In the genomic region with DNA sequence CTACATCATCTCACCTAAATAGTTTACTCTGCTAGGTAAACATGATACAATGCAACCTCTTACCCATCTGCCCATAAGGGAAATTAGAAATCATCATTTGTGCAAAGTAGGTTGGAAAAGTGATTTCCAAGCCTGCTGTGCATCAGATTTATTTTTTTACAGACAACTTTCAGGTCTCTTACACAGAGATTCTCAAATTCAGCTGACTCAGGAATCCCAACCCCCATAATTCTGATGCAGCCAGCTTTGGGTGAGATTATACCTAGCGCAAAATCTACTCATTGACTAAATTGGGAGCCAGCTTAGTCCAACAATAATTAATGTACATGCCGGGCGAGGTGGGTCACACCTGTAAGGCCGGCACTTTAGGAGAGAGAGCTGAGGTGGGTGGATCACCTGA, we compare ENCODE assay signal across 22 cellular contexts. TPM values are rescaled to one million over a fixed set of nuclear protein-coding genes. Genes with fewer than 3 reads are reported as not detected.
DNase-seq lines count a peak whose midpoint lies in the region; ATAC-seq lines count a peak whose summit lies in the region.
"Had no signal": no experiment of that assay in that cellular context is flagged by ENCODE, and none has a peak within 500 bp of the region (broad histone marks: within the 10 kb centered on the region; RNA-seq: fewer than 3 reads in every experiment).

No MANE protein-coding gene starts in this region.

- H3K27ac Mint-ChIP-seq in activated T-helper 17 cell treated with anti-CD3 and anti-CD28 coated beads, Interleukin-2, amount 50 U/mL, for 72 hours = peak overlapping the region; percentile 36
- H3K27ac Mint-ChIP-seq in immature natural killer cell = peak overlapping the region in 5 of 6 donors; percentile 35 to 75 (median 45)
- peak overlapping the region; percentile 82 for H3K27ac Mint-ChIP-seq in stimulated activated effector memory CD8-positive, alpha-beta T cell treated with anti-CD3 and anti-CD28 coated beads, Interleukin-12 subunit alpha, Interleukin-12 subunit beta, amount 100 ng/mL, for 72 hours

- DNase-seq in activated effector memory CD4-positive, alpha-beta T cell treated with anti-CD3 and anti-CD28 coated beads, Interleukin-2, amount 50 U/mL, for 16 hours = peak; percentile 56
- DNase-seq in activated effector memory CD4-positive, alpha-beta T cell treated with Interleukin-2 at 50 U/mL for 16 hours = no peak
- DNase-seq in immature natural killer cell (no peak), NCI-H69 (lab: John Stamatoyannopoulos, UW) (no peak), NCI-H1436 treated with DMSO at 0.1 percent for 48 hours (lab: John Stamatoyannopoulos, UW) (no peak)
- DNase-seq in stimulated activated effector memory CD8-positive, alpha-beta T cell treated with anti-CD3 and anti-CD28 coated beads, Interleukin-12 subunit alpha, Interleukin-12 subunit beta, amount 100 ng/mL, for 72 hours (ENCODE audit: low spot score in 2 of 2) = no peak
- DNase-seq: ACHN; activated CD4-positive, alpha-beta T cell treated with anti-CD3 and anti-CD28 coated beads for 48 hours; activated T-cell treated with anti-CD3 and anti-CD28 coated beads, Interleukin-2, amount 50 U/mL, for 4 hours; amniotic stem cell; DMS53; dorsolateral prefrontal cortex; left colon; mucosa of descending colon; NCI-H187 treated with DMSO at 0.1 percent for 48 hours; NCI-H2227 treated with DMSO at 0.1 percent for 48 hours; nucleus accumbens; SK-N-SH had no signal

- H3K4me1 Mint-ChIP-seq in activated T-helper 17 cell treated with anti-CD3 and anti-CD28 coated beads, Interleukin-2, amount 50 U/mL, for 72 hours = peaks cover 32% of the 10 kb centered on the region
- peaks cover 34 to 52% of the 10 kb centered on the region in 2 donors for H3K4me1 Mint-ChIP-seq in immature natural killer cell
- H3K4me1 Mint-ChIP-seq in stimulated activated effector memory CD8-positive, alpha-beta T cell treated with anti-CD3 and anti-CD28 coated beads, Interleukin-12 subunit alpha, Interleukin-12 subunit beta, amount 100 ng/mL, for 72 hours = peaks cover 53% of the 10 kb centered on the region

- peak overlapping the region; percentile 60 for H3K4me3 Mint-ChIP-seq in activated T-helper 17 cell treated with anti-CD3 and anti-CD28 coated beads, Interleukin-2, amount 50 U/mL, for 72 hours
- H3K4me3 Mint-ChIP-seq in immature natural killer cell = no peak overlapping the region
- peak overlapping the region; percentile 24 for H3K4me3 Mint-ChIP-seq in stimulated activated effector memory CD8-positive, alpha-beta T cell treated with anti-CD3 and anti-CD28 coated beads, Interleukin-12 subunit alpha, Interleukin-12 subunit beta, amount 100 ng/mL, for 72 hours
- H3K4me3 Mint-ChIP-seq: activated T-cell treated with anti-CD3 and anti-CD28 coated beads, Interleukin-2, amount 50 U/mL, for 4 hours had no signal

- no peaks in the 10 kb centered on the region for H3K9me3 Mint-ChIP-seq in activated T-helper 17 cell treated with anti-CD3 and anti-CD28 coated beads, Interleukin-2, amount 50 U/mL, for 72 hours
- H3K9me3 Mint-ChIP-seq in immature natural killer cell = no peaks in the 10 kb centered on the region
- no peaks in the 10 kb centered on the region for H3K9me3 Mint-ChIP-seq in stimulated activated effector memory CD8-positive, alpha-beta T cell treated with anti-CD3 and anti-CD28 coated beads, Interleukin-12 subunit alpha, Interleukin-12 subunit beta, amount 100 ng/mL, for 72 hours
- H3K9me3 Mint-ChIP-seq: activated T-cell treated with anti-CD3 and anti-CD28 coated beads, Interleukin-2, amount 50 U/mL, for 4 hours had no signal

- ATAC-seq in activated T-helper 17 cell treated with anti-CD3 and anti-CD28 coated beads, Interleukin-2, amount 50 U/mL, for 72 hours (replicated peaks) = no peak
- no peak for ATAC-seq in stimulated activated effector memory CD8-positive, alpha-beta T cell treated with anti-CD3 and anti-CD28 coated beads, Interleukin-12 subunit alpha, Interleukin-12 subunit beta, amount 100 ng/mL, for 72 hours
- no peak for ATAC-seq in GM18520 (IDR thresholded peaks at IDR 0.05; ENCODE audit: unreplicated experiment)
- ATAC-seq: activated T-cell treated with anti-CD3 and anti-CD28 coated beads, Interleukin-2, amount 50 U/mL, for 4 hours; left colon; mucosa of descending colon had no signal

- H3K27me3 Mint-ChIP-seq in activated T-helper 17 cell treated with anti-CD3 and anti-CD28 coated beads, Interleukin-2, amount 50 U/mL, for 72 hours = no peaks in the 10 kb centered on the region
- peaks cover 2 to 12% (median 2%) of the 10 kb centered on the region in 3 donors for H3K27me3 Mint-ChIP-seq in immature natural killer cell (ENCODE audit: low read depth in 3 of 3)

- peaks cover 20% of the 10 kb centered on the region for H3K36me3 Mint-ChIP-seq in activated T-helper 17 cell treated with anti-CD3 and anti-CD28 coated beads, Interleukin-2, amount 50 U/mL, for 72 hours (ENCODE audit: low read depth)
- H3K36me3 Mint-ChIP-seq in immature natural killer cell = peaks cover 15 to 62% (median 37%) of the 10 kb centered on the region in 3 donors
- H3K36me3 Mint-ChIP-seq in stimulated activated effector memory CD8-positive, alpha-beta T cell treated with anti-CD3 and anti-CD28 coated beads, Interleukin-12 subunit alpha, Interleukin-12 subunit beta, amount 100 ng/mL, for 72 hours = peaks cover 20% of the 10 kb centered on the region

RNA-seq across cellular contexts. Expression of a gene that starts 8.5 kb away (rescaled TPM):
- 1,000 to 10,000 TPM in 1 of 2 donors, 100 to 1,000 TPM in 1; 296 to 1,246 TPM for total RNA-seq in activated T-helper 17 cell treated with anti-CD3 and anti-CD28 coated beads, Interleukin-2, amount 50 U/mL, for 72 hours
- 100 to 1,000 TPM in 2 of 3 donors, 10 to 100 TPM in 1; 55.0 to 114 (median 114) TPM for polyA plus RNA-seq in immature natural killer cell

RNA-seq across cellular contexts. Expression of a gene that starts 54.8 kb away (rescaled TPM):
- total RNA-seq in activated T-helper 17 cell treated with anti-CD3 and anti-CD28 coated beads, Interleukin-2, amount 50 U/mL, for 72 hours = 1 to 10 TPM in 1 of 2 donors, under 1 TPM in 1; 0.58 to 2.3 TPM
- not detected for polyA plus RNA-seq in immature natural killer cell
- total RNA-seq: glomerular endothelial cell, renal cortical epithelial cell had no signal

Comparison
In these comparisons a context has a peak if more than half of its experiments do, and no peak if none do; other contexts are left out.
1. H3K4me3 Mint-ChIP-seq: peak in activated T-helper 17 cell treated with anti-CD3 and anti-CD28 coated beads, Interleukin-2, amount 50 U/mL, for 72 hours (single experiment) and stimulated activated effector memory CD8-positive, alpha-beta T cell treated with anti-CD3 and anti-CD28 coated beads, Interleukin-12 subunit alpha, Interleukin-12 subunit beta, amount 100 ng/mL, for 72 hours (single experiment); none in immature natural killer cell (0 of 5).
2. Peak in every context shown above with its lines, with median percentiles within 50 percentile points of each other: H3K27ac Mint-ChIP-seq.